ENCODE assay signal across 9 cellular contexts in genomic region chr1:145280638-145281036, GRCh38. TPM values are rescaled to one million over a fixed set of nuclear protein-coding genes. Genes with fewer than 3 reads are reported as not detected.
DNase-seq lines count a peak whose midpoint lies in the region; ATAC-seq and TF ChIP-seq lines count a peak whose summit lies in the region.
"Not testable (repeated sequence)": the region's sequence is repeated elsewhere in the genome, so short reads cannot be mapped to it uniquely, and the experiment has no call there.
"Had no signal": no experiment of that assay in that cellular context is flagged by ENCODE, and none has a peak within 500 bp of the region (broad histone marks: within the 10 kb centered on the region; RNA-seq: fewer than 3 reads in every experiment).

No MANE protein-coding gene starts in this region.

- H3K4me1 Mint-ChIP-seq in immature natural killer cell = peaks cover 12 to 19% of the 10 kb centered on the region in 2 donors

- not testable (repeated sequence) for H3K27me3 ChIP-seq in ACC112 (ENCODE audit: insufficient read depth, low read length); smooth muscle cell (ENCODE audit: low read depth)

- H3K9me3 Mint-ChIP-seq in immature natural killer cell = not testable (repeated sequence)

- ATAC-seq in GM19438 (IDR thresholded peaks at IDR 0.05; ENCODE audit: low read depth, unreplicated experiment) (peak; percentile 43), HG03196 (IDR thresholded peaks at IDR 0.05; ENCODE audit: unreplicated experiment) (peak; percentile 58)

- H3K27ac ChIP-seq in ACC112 (ENCODE audit: low read depth, low read length) (peak overlapping the region; percentile 42), VCaP (peak overlapping the region; percentile 74), smooth muscle cell (ENCODE audit: low read depth) (peak overlapping the region; percentile 65)

- in situ Hi-C loops in astrocyte of the cerebellum (cut with HindIII; ENCODE audit: low sequenced_read_pairs) = not testable (repeated sequence)

- not testable (repeated sequence) for H3K36me3 ChIP-seq in ACC112 (ENCODE audit: insufficient read depth, low read length); smooth muscle cell (ENCODE audit: low read depth)

- not testable (repeated sequence) for H3F3A ChIP-seq in smooth muscle cell (ENCODE audit: low read depth)

- H3K36me3 Mint-ChIP-seq in immature natural killer cell = not testable (repeated sequence)

- WGBS in smooth muscle cell (ENCODE audit: low lambda C conversion rate) = 2% methylated on average over 17 of the region's 24 CpGs

- H3K9me3 ChIP-seq in smooth muscle cell (replicated peaks; ENCODE audit: low read depth) = not testable (repeated sequence)

- peaks cover 7 to 12% (median 12%) of the 10 kb centered on the region in 3 donors for H3K27me3 Mint-ChIP-seq in immature natural killer cell (ENCODE audit: low read depth in 3 of 3)

- peak overlapping the region; percentile 73 for H3K9ac ChIP-seq in smooth muscle cell (ENCODE audit: low read depth)

- H2AFZ ChIP-seq in ACC112 (ENCODE audit: low read length, unreplicated experiment) = not testable (repeated sequence)
- peak overlapping the region; percentile 72 for H2AFZ ChIP-seq in smooth muscle cell (ENCODE audit: low read depth)

- not testable (repeated sequence) for H3K79me2 ChIP-seq in ACC112 (ENCODE audit: control insufficient read depth, insufficient read depth, low read length, unreplicated experiment); smooth muscle cell (ENCODE audit: low read depth)

- peak overlapping the region; percentile 91 to 99 (median 98) for H3K27ac Mint-ChIP-seq in immature natural killer cell

- H4K20me1 ChIP-seq in smooth muscle cell (ENCODE audit: low read depth) = not testable (repeated sequence)

- not testable (repeated sequence) for TF ChIP-seq CTCF in VCaP (conservative IDR thresholded peaks at IDR 0.05); astrocyte of the cerebellum (IDR thresholded peaks at IDR 0.05; ENCODE audit: low read depth, low read length, missing control alignments); smooth muscle cell (IDR thresholded peaks at IDR 0.05; ENCODE audit: borderline replicate concordance, insufficient read depth, poor library complexity, severe bottlenecking)

- peak overlapping the region; percentile 87 to 95 (median 94) for H3K4me3 Mint-ChIP-seq in immature natural killer cell

- not testable (repeated sequence) for H3K4me3 ChIP-seq in ACC112 (ENCODE audit: low read depth, low read length)
- H3K4me3 ChIP-seq in astrocyte of the cerebellum (ENCODE audit: low read depth, low read length) (peak overlapping the region; percentile 46), smooth muscle cell (peak overlapping the region; percentile 43)

- H3K4me2 ChIP-seq in smooth muscle cell = peak overlapping the region; percentile 76

- H3K4me1 ChIP-seq in ACC112 (ENCODE audit: control insufficient read depth, insufficient read depth, low read length, unreplicated experiment); smooth muscle cell (ENCODE audit: low read depth): not testable (repeated sequence)

- DNase-seq in NCI-H345 treated with DMSO at 0.1 percent for 48 hours (lab: John Stamatoyannopoulos, UW; ENCODE audit: unreplicated experiment) = peak; percentile 83
- not testable (repeated sequence) for DNase-seq in astrocyte of the cerebellum (ENCODE audit: low read depth); smooth muscle cell (lab: John Stamatoyannopoulos, UW; ENCODE audit: unreplicated experiment)
- peak; percentile 74 to 82 (median 81) for DNase-seq in immature natural killer cell

RNA-seq across cellular contexts. Expression of gene PPIAL4D, which starts 38.7 kb away (rescaled TPM):
- polyA plus RNA-seq in immature natural killer cell (not detected), smooth muscle cell (not detected in 2 replicates)
- total RNA-seq in smooth muscle cell = not detected in 2 replicates
- total RNA-seq: H4 had no signal
